ENCODE assay signal across 2 cellular contexts in the genomic region with DNA sequence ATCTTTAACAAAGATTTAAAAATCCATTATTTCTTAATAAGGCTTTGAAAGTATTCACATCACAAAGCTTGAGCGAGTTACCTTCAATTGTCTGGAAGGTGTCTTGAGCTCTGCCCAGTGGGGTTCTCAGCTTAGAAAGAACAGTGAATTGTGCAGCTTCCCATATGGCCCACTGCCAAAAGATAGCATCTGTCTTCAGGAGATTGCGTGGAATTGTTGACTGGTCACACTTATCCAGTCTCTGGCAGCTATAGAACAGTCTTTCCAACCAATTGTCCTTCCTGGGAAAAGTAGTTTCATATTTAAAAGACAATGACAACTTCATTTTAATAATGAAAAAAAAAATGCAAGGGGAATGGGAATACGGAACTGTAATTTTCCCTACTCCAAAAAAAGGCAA. TPM values are rescaled to one million over a fixed set of nuclear protein-coding genes. Genes with fewer than 3 reads are reported as not detected.
"Had no signal": no experiment of that assay in that cellular context is flagged by ENCODE, and none has a peak within 500 bp of the region (broad histone marks: within the 10 kb centered on the region; RNA-seq: fewer than 3 reads in every experiment).

No MANE protein-coding gene starts in this region.

RNA-seq across cellular contexts. Expression of gene CLEC18C, which starts 58.2 kb away (rescaled TPM):
- total RNA-seq: activated CD8-positive, alpha-beta T cell treated with anti-CD3 and anti-CD28 coated beads for 36 hours; gastroesophageal sphincter had no signal
